8 cellular contexts compared by ENCODE assay signal in the genomic region with DNA sequence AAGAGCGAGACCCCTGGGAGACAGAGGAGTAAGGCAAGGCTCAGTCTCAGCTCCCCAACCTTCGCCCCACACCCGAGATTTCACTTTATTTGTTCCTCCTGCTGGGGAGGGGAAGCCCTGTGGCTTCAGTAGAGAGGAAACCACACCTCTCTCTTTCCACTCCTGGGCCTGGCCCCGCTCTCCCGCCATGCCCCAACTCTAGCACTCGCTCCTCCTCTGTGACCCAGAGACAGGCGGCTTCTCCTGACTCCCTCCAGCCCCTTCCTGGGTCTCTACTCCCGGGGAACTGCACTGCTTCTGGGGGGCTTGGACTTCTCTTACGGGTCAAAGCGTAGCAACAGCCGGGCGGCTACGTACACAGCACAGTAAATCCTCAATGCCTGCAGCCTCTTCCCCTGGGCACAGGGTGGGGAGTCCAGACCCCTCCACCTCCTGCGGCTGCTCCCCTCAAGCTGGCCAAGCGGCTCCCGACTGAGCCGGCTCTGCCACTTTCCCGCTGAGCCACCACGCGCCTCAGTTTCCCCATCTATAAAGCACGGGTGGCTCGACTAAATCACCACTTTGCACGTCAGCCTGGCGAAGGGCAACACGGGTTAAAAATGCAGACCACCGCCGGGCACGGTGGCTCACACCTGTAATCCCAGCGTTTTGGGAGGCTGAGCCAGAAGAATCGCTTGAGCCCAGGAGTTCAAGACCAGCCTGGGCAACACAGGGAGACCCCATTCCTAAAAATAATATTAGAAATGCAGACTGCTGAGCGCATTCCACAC. TPM values are rescaled to one million over a fixed set of nuclear protein-coding genes. Genes with fewer than 3 reads are reported as not detected.
DNase-seq lines count a peak whose midpoint lies in the region; ATAC-seq and TF ChIP-seq lines count a peak whose summit lies in the region.

No MANE protein-coding gene starts in this region.

- peaks cover 19% of the 10 kb centered on the region for H4K20me1 ChIP-seq in OCI-LY7 (ENCODE audit: insufficient read depth, low read length)

- no peaks in the 10 kb centered on the region for H3K9me2 ChIP-seq in OCI-LY7 (ENCODE audit: insufficient read depth, low read length)

- POLR2A ChIA-PET in OCI-LY7 (lab: Charles Lee), result no interaction called here

- peak overlapping the region; percentile 100 for H3K4me3 ChIP-seq in OCI-LY7 (ENCODE audit: low read depth, low read length, poor library complexity, severe bottlenecking)
- H3K4me3 ChIP-seq in iPS-11a (ENCODE audit: low read depth, low read length), result peak overlapping the region; percentile 83

- H2AFZ ChIP-seq in OCI-LY7 (ENCODE audit: low read length), result no peak overlapping the region

- DNase-seq in GM13977 (ENCODE audit: low spot score), result peak; percentile 87
- peak; percentile 55 for DNase-seq in OCI-LY7 (ENCODE audit: low spot score)
- peak; percentile 69 for DNase-seq in activated naive CD4-positive, alpha-beta T cell treated with Interleukin-2 at 50 U/mL for 16 hours
- peak; percentile 50 for DNase-seq in stimulated activated CD4-positive, alpha-beta T cell treated with anti-CD3 and anti-CD28 coated beads, Interleukin-2, amount 100 ng/mL, for 48 hours
- no peak for DNase-seq in NCI-H1417 (lab: John Stamatoyannopoulos, UW)

- H3K79me2 ChIP-seq in OCI-LY7 (ENCODE audit: insufficient read depth, low read depth, low read length), result peaks cover 68% of the 10 kb centered on the region

- TSS peak; percentile 67 for BruUV-seq in OCI-LY7 (replicated peaks; lab: Mats Ljungman, UMichigan)

- intact Hi-C loops in OCI-LY7 (cut with micrococcal nuclease; ENCODE audit: unreplicated experiment), result loop anchor here (2.0 to 5.0 kb wide), 4 partner anchors 19 to 135 kb away; partner anchors contain the start of genes BSG and PTBP1

- in situ Hi-C loops in GM13977 (cut with MboI; ENCODE audit: low pct_unique_long_range_greater_than_20kb, low sequenced_read_pairs, unreplicated experiment), result no loop called here

- H3K36me3 ChIP-seq in OCI-LY7 (ENCODE audit: insufficient read depth, low read length), result peaks cover 53% of the 10 kb centered on the region

- peak overlapping the region; percentile 81 for H3K27ac ChIP-seq in OCI-LY7 (ENCODE audit: low read depth, low read length, poor library complexity, severe bottlenecking)

- H3K9me3 ChIP-seq in OCI-LY7 (ENCODE audit: low read length), result no peaks in the 10 kb centered on the region

- CTCF ChIA-PET in OCI-LY7 (lab: Charles Lee; ENCODE audit: unreplicated experiment), result no interaction called here

- ATAC-seq in HG03097 (IDR thresholded peaks at IDR 0.05; ENCODE audit: low FRiP score, unreplicated experiment), result no peak
- no peak for ATAC-seq in GM19463 (IDR thresholded peaks at IDR 0.05; ENCODE audit: unreplicated experiment)

- peaks cover 44% of the 10 kb centered on the region for H3K4me1 ChIP-seq in OCI-LY7 (ENCODE audit: insufficient read depth, low read length, poor library complexity, severe bottlenecking)

- TF ChIP-seq CTCF in GM13977 (IDR thresholded peaks at IDR 0.05; ENCODE audit: extremely low read depth, insufficient read depth, missing control alignments) (no peak), OCI-LY7 (conservative IDR thresholded peaks at IDR 0.05; ENCODE audit: low read length) (no peak)

- H3K4me2 ChIP-seq in OCI-LY7 (ENCODE audit: low read length), result peak overlapping the region; percentile 100

RNA-seq across cellular contexts. Expression of gene RNF126, which starts 1.4 kb away (rescaled TPM):
- 85.8 and 98.6 TPM in 2 replicates for total RNA-seq in OCI-LY7 (2014; rRNA removed; shearing (Covaris generic))
- total RNA-seq in OCI-LY7 (2022), result 104 and 106 TPM in 2 replicates

RNA-seq across cellular contexts. Expression of gene FSTL3, which starts 14.6 kb away (rescaled TPM):
- 3.4 and 5.7 TPM in 2 replicates for total RNA-seq in OCI-LY7 (2014; rRNA removed; shearing (Covaris generic))
- total RNA-seq in OCI-LY7 (2022), result 6.5 and 7.3 TPM in 2 replicates

RNA-seq across cellular contexts. Expression of gene FGF22, which starts 21.9 kb away (rescaled TPM):
- 0.21 TPM in 1 of 2 replicates, not detected in the other for total RNA-seq in OCI-LY7 (2014; rRNA removed; shearing (Covaris generic))
- 0.48 and 0.53 TPM in 2 replicates for total RNA-seq in OCI-LY7 (2022)

RNA-seq across cellular contexts. Expression of gene POLRMT, which starts 28.3 kb away (rescaled TPM):
- 50.0 and 65.5 TPM in 2 replicates for total RNA-seq in OCI-LY7 (2014; rRNA removed; shearing (Covaris generic))
- 70.7 and 74.6 TPM in 2 replicates for total RNA-seq in OCI-LY7 (2022)

RNA-seq across cellular contexts. Expression of gene PRSS57, which starts 33.6 kb away (rescaled TPM):
- total RNA-seq in OCI-LY7 (2014; rRNA removed; shearing (Covaris generic)), result not detected in 2 replicates
- not detected in 2 replicates for total RNA-seq in OCI-LY7 (2022)

Comparison
In these comparisons a context has a peak if more than half of its experiments do, and no peak if none do; other contexts are left out.
1. DNase-seq: peak in GM13977 (single experiment), OCI-LY7 (single experiment), activated naive CD4-positive, alpha-beta T cell treated with Interleukin-2 at 50 U/mL for 16 hours (single experiment) and stimulated activated CD4-positive, alpha-beta T cell treated with anti-CD3 and anti-CD28 coated beads, Interleukin-2, amount 100 ng/mL, for 48 hours (2 of 2); none in NCI-H1417 (0 of 3).